Comparison of ENCODE assay signal across 8 cellular contexts in genomic region chr7:128531105-128531954, GRCh38. TPM values are rescaled to one million over a fixed set of nuclear protein-coding genes. Genes with fewer than 3 reads are reported as not detected.
DNase-seq lines count a peak whose midpoint lies in the region; ATAC-seq and TF ChIP-seq lines count a peak whose summit lies in the region.
"Not testable (repeated sequence)": the region's sequence is repeated elsewhere in the genome, so short reads cannot be mapped to it uniquely, and the experiment has no call there.

No MANE protein-coding gene starts in this region.

- peak overlapping the region; percentile 98 for H2AK5ac ChIP-seq in trophoblast cell (ENCODE audit: low read length)

- TF ChIP-seq CTCF in GM12864 (IDR thresholded peaks at IDR 0.05; ENCODE audit: low read depth, low read length, missing control alignments); thyroid gland (IDR thresholded peaks at IDR 0.05): not testable (repeated sequence)

- H4K91ac ChIP-seq in trophoblast cell (ENCODE audit: low read depth, low read length): peak overlapping the region; percentile 100

- H2BK120ac ChIP-seq in trophoblast cell (ENCODE audit: insufficient read depth, low read length, poor library complexity): peak overlapping the region; percentile 83

- H3K23ac ChIP-seq in trophoblast cell (ENCODE audit: low read length): not testable (repeated sequence)

- H3K9ac ChIP-seq in trophoblast cell (ENCODE audit: low read length): peak overlapping the region; percentile 97

- DNase-seq in GM12864 (ENCODE audit: low read depth): not testable (repeated sequence)
- peak; percentile 54 for DNase-seq in NCI-H128 (lab: John Stamatoyannopoulos, UW; ENCODE audit: unreplicated experiment)
- DNase-seq in SW 1271 (lab: John Stamatoyannopoulos, UW): peak; percentile 37 to 79
- DNase-seq in activated naive CD8-positive, alpha-beta T cell treated with anti-CD3 and anti-CD28 coated beads, Interleukin-2, amount 50 U/mL, for 24 hours: peak; percentile 83
- DNase-seq in cardiac septum (ENCODE audit: low spot score): peak; percentile 91
- peak in 1 of 2 donors; percentile 68 for DNase-seq in trophoblast cell
- DNase-seq in thyroid gland: peak; percentile 81

- H3K4me3 ChIP-seq in GM12864 (ENCODE audit: low read depth, low read length) (peak overlapping the region; percentile 89), trophoblast cell (ENCODE audit: low read depth, low read length) (peak overlapping the region; percentile 79), thyroid gland (replicated peaks in 1 of 3) (peak overlapping the region; percentile 53 to 88 (median 66))

- ATAC-seq in HG02763 (IDR thresholded peaks at IDR 0.05; ENCODE audit: unreplicated experiment): peak; percentile 68
- peak; percentile 84 for ATAC-seq in activated naive CD8-positive, alpha-beta T cell treated with anti-CD3 and anti-CD28 coated beads, Interleukin-2, amount 50 U/mL, for 24 hours

- peak overlapping the region; percentile 91 for H4K12ac ChIP-seq in trophoblast cell (ENCODE audit: low read depth, low read length)

- not testable (repeated sequence) for H3K27me3 Mint-ChIP-seq in activated naive CD8-positive, alpha-beta T cell treated with anti-CD3 and anti-CD28 coated beads, Interleukin-2, amount 50 U/mL, for 24 hours

- intact Hi-C loops in cardiac septum (cut with DNase I): not testable (repeated sequence)
- intact Hi-C loops in thyroid gland (cut with DNase I): loop anchor here (10.0 kb wide), 1 partner anchor 57 kb away; the partner anchor contains the start of gene METTL2B

- H4K8ac ChIP-seq in trophoblast cell (ENCODE audit: low read depth, low read length): peak overlapping the region; percentile 95

- H3K36me3 ChIP-seq in trophoblast cell (ENCODE audit: control insufficient read depth in 1 of 2, insufficient read depth in 2 of 2, low read length in 2 of 2); thyroid gland: not testable (repeated sequence)

- not testable (repeated sequence) for H2BK12ac ChIP-seq in trophoblast cell (ENCODE audit: low read length)

- peaks cover 12% of the 10 kb centered on the region for H3K36me3 Mint-ChIP-seq in activated naive CD8-positive, alpha-beta T cell treated with anti-CD3 and anti-CD28 coated beads, Interleukin-2, amount 50 U/mL, for 24 hours (ENCODE audit: low read depth)

- not testable (repeated sequence) for H3K27me3 ChIP-seq in trophoblast cell (ENCODE audit: insufficient read depth, low read length); thyroid gland

- peaks cover 28% of the 10 kb centered on the region for H3K4me1 Mint-ChIP-seq in activated naive CD8-positive, alpha-beta T cell treated with anti-CD3 and anti-CD28 coated beads, Interleukin-2, amount 50 U/mL, for 24 hours

- peak overlapping the region; percentile 90 for H3K4ac ChIP-seq in trophoblast cell (ENCODE audit: low read depth, low read length)

- H3K27ac ChIP-seq in trophoblast cell (ENCODE audit: low read depth, low read length) (peak overlapping the region; percentile 86), thyroid gland (peak overlapping the region; percentile 95 to 99 (median 98))

- H3K9me3 Mint-ChIP-seq in activated naive CD8-positive, alpha-beta T cell treated with anti-CD3 and anti-CD28 coated beads, Interleukin-2, amount 50 U/mL, for 24 hours: not testable (repeated sequence)

- peak overlapping the region; percentile 98 for H3K14ac ChIP-seq in trophoblast cell (ENCODE audit: low read length)

- peak overlapping the region; percentile 85 for H3K4me2 ChIP-seq in trophoblast cell (ENCODE audit: low read length)

- peaks cover 13% of the 10 kb centered on the region for H3K79me1 ChIP-seq in trophoblast cell (ENCODE audit: low read length)

- peak overlapping the region; percentile 93 for H3K4me3 Mint-ChIP-seq in activated naive CD8-positive, alpha-beta T cell treated with anti-CD3 and anti-CD28 coated beads, Interleukin-2, amount 50 U/mL, for 24 hours

- WGBS in trophoblast cell (ENCODE audit: extremely low coverage, insufficient coverage, insufficient read length): no CpG with 5 or more reads among the region's 92 CpGs
- WGBS in thyroid gland, 2 donors: 0% methylated on average over 6 to 8 of the region's 92 CpGs

- not testable (repeated sequence) for H3K9me3 ChIP-seq in trophoblast cell (ENCODE audit: insufficient read depth, low read depth, low read length); thyroid gland

- H3K79me2 ChIP-seq in trophoblast cell (ENCODE audit: control insufficient read depth, insufficient read depth, low read length, poor library complexity): peaks cover 11% of the 10 kb centered on the region

- H2AFZ ChIP-seq in trophoblast cell (ENCODE audit: insufficient read depth, low read length, poor library complexity): peak overlapping the region; percentile 93

- H3K4me1 ChIP-seq in trophoblast cell (ENCODE audit: control insufficient read depth in 1 of 2, insufficient read depth in 2 of 2, low read length in 2 of 2): not testable (repeated sequence)
- H3K4me1 ChIP-seq in thyroid gland: peaks cover 6 to 10% of the 10 kb centered on the region in 2 donors

- not testable (repeated sequence) for H3K27ac Mint-ChIP-seq in activated naive CD8-positive, alpha-beta T cell treated with anti-CD3 and anti-CD28 coated beads, Interleukin-2, amount 50 U/mL, for 24 hours

- TF ChIP-seq POLR2A in thyroid gland (IDR thresholded peaks at IDR 0.05): peak in 1 of 2 donors; percentile 47

- peak overlapping the region; percentile 98 for H3K18ac ChIP-seq in trophoblast cell (ENCODE audit: low read length)

- peak overlapping the region; percentile 96 for H2BK5ac ChIP-seq in trophoblast cell (ENCODE audit: low read depth, low read length, poor library complexity)

RNA-seq across cellular contexts. Expression of gene METTL2B, which starts 54.8 kb away (rescaled TPM):
- total RNA-seq in cardiac septum (22.8 TPM), thyroid gland (10 to 100 TPM; 29.2 to 39.0 (median 32.0) TPM)
- polyA plus RNA-seq in trophoblast cell (2013): 24.4 and 24.5 TPM in 2 replicates
